In genomic region chr13:76813874-76814273, GRCh38 we compare ENCODE assay signal across 16 cellular contexts.
DNase-seq lines count a peak whose midpoint lies in the region; ATAC-seq and TF ChIP-seq lines count a peak whose summit lies in the region.
"Had no signal": no experiment of that assay in that cellular context is flagged by ENCODE, and none has a peak within 500 bp of the region (broad histone marks: within the 10 kb centered on the region; RNA-seq: fewer than 3 reads in every experiment).

No MANE protein-coding gene starts in this region.

- H3K4me2 ChIP-seq in GM23248 (ENCODE audit: unreplicated experiment) (no peak overlapping the region), neural progenitor cell (no peak overlapping the region)

- no peak overlapping the region for H2AFZ ChIP-seq in GM23248
- no peak overlapping the region for H2AFZ ChIP-seq in neural progenitor cell (replicated peaks)

- H3K27me3 ChIP-seq in GM23248 (replicated peaks; ENCODE audit: insufficient read depth): no peaks in the 10 kb centered on the region; the same call in 1 of the 2 replicates
- no peaks in the 10 kb centered on the region for H3K27me3 ChIP-seq in neural progenitor cell
- H3K27me3 ChIP-seq: heart left ventricle had no signal

- ATAC-seq in esophagus mucosa: peak; percentile 54
- ATAC-seq in HG02623 (IDR thresholded peaks at IDR 0.05; ENCODE audit: unreplicated experiment): no peak
- ATAC-seq: T-cell had no signal

- H3K9me3 ChIP-seq in GM23248 (ENCODE audit: low read depth) (no peaks in the 10 kb centered on the region), neural progenitor cell (ENCODE audit: low read depth) (no peaks in the 10 kb centered on the region)

- H3K4me3 ChIP-seq in GM23248 (no peak overlapping the region), neural progenitor cell (no peak overlapping the region)
- H3K4me3 ChIP-seq: heart left ventricle had no signal

- H3K36me3 ChIP-seq in GM23248 (ENCODE audit: low read depth): no peaks in the 10 kb centered on the region
- H3K36me3 ChIP-seq in neural progenitor cell: no peaks in the 10 kb centered on the region
- H3K36me3 ChIP-seq: heart left ventricle had no signal

- H3K9ac ChIP-seq in GM23248 (no peak overlapping the region), neural progenitor cell (no peak overlapping the region)

- peaks cover 2% of the 10 kb centered on the region for H3K9me3 Mint-ChIP-seq in neural progenitor cell
- H3K9me3 Mint-ChIP-seq: activated naive CD8-positive, alpha-beta T cell treated with anti-CD3 and anti-CD28 coated beads for 36 hours; type B pancreatic cell had no signal

- DNase-seq in AML-193 (lab: John Stamatoyannopoulos, UW) (peak; percentile 12 to 36), GF-D8 (lab: John Stamatoyannopoulos, UW) (peak; percentile 20), NCI-H69 (lab: John Stamatoyannopoulos, UW) (peak; percentile 66), GM23248 (no peak), neural progenitor cell (ENCODE audit: low spot score) (no peak)
- no peak for DNase-seq in central memory CD4-positive, alpha-beta T cell
- DNase-seq: activated CD4-positive, alpha-beta T cell treated with anti-CD3 and anti-CD28 coated beads for 1 hour; activated naive CD8-positive, alpha-beta T cell treated with anti-CD3 and anti-CD28 coated beads for 36 hours; left cardiac atrium; stimulated activated CD4-positive, alpha-beta T cell treated with anti-CD3 and anti-CD28 coated beads, Interleukin-2, amount 100 ng/mL, for 24 hours; stimulated activated CD8-positive, alpha-beta memory T cell treated with anti-CD3 and anti-CD28 coated beads, Interleukin-4, amount 100 ng/mL, for 48 hours; T-cell had no signal

- H3K4me3 Mint-ChIP-seq in neural progenitor cell: no peak overlapping the region
- H3K4me3 Mint-ChIP-seq: activated naive CD8-positive, alpha-beta T cell treated with anti-CD3 and anti-CD28 coated beads for 36 hours; T-cell; type B pancreatic cell had no signal

- H3K27ac ChIP-seq in GM23248 (no peak overlapping the region), neural progenitor cell (no peak overlapping the region)

- peaks cover 11% of the 10 kb centered on the region; the same call in 1 of the 2 replicates for H3K4me1 ChIP-seq in GM23248 (ENCODE audit: insufficient read depth)
- no peaks in the 10 kb centered on the region for H3K4me1 ChIP-seq in neural progenitor cell

- peaks cover 8% of the 10 kb centered on the region for H3K27me3 Mint-ChIP-seq in neural progenitor cell (ENCODE audit: insufficient read depth, low read depth)

- H3F3A ChIP-seq in GM23248 (ENCODE audit: insufficient read depth): peaks cover 6% of the 10 kb centered on the region; the same call in 1 of the 2 replicates
- no peaks in the 10 kb centered on the region for H3F3A ChIP-seq in neural progenitor cell (ENCODE audit: low read depth)

- no peak overlapping the region for H3K27ac Mint-ChIP-seq in neural progenitor cell
- H3K27ac Mint-ChIP-seq: activated naive CD8-positive, alpha-beta T cell treated with anti-CD3 and anti-CD28 coated beads for 36 hours; T-cell; type B pancreatic cell had no signal

- H4K20me1 ChIP-seq in GM23248 (ENCODE audit: insufficient read depth) (no peaks in the 10 kb centered on the region), neural progenitor cell (ENCODE audit: low read depth) (no peaks in the 10 kb centered on the region)

- no peaks in the 10 kb centered on the region for H3K9me2 ChIP-seq in GM23248 (ENCODE audit: insufficient read depth)

- H3K79me2 ChIP-seq in GM23248 (ENCODE audit: insufficient read depth) (no peaks in the 10 kb centered on the region), neural progenitor cell (ENCODE audit: low read depth) (no peaks in the 10 kb centered on the region)

- no peaks in the 10 kb centered on the region for H3K4me1 Mint-ChIP-seq in neural progenitor cell
- H3K4me1 Mint-ChIP-seq: activated naive CD8-positive, alpha-beta T cell treated with anti-CD3 and anti-CD28 coated beads for 36 hours; T-cell had no signal

- no peaks in the 10 kb centered on the region for H3K36me3 Mint-ChIP-seq in neural progenitor cell
- H3K36me3 Mint-ChIP-seq: activated naive CD8-positive, alpha-beta T cell treated with anti-CD3 and anti-CD28 coated beads for 36 hours; T-cell; type B pancreatic cell had no signal

- TF ChIP-seq CTCF in neural progenitor cell (IDR thresholded peaks at IDR 0.05): no peak

- in situ Hi-C loops in GM23248 (cut with MboI): no loop called here

Comparison
In these comparisons a context has a peak if more than half of its experiments do, and no peak if none do; other contexts are left out.
1. DNase-seq: peak in AML-193 (2 of 2), GF-D8 (single experiment) and NCI-H69 (single experiment); none in central memory CD4-positive, alpha-beta T cell (single experiment), GM23248 (single experiment) and neural progenitor cell (single experiment).